ENCODE assay signal across 3 cellular contexts in the genomic region with DNA sequence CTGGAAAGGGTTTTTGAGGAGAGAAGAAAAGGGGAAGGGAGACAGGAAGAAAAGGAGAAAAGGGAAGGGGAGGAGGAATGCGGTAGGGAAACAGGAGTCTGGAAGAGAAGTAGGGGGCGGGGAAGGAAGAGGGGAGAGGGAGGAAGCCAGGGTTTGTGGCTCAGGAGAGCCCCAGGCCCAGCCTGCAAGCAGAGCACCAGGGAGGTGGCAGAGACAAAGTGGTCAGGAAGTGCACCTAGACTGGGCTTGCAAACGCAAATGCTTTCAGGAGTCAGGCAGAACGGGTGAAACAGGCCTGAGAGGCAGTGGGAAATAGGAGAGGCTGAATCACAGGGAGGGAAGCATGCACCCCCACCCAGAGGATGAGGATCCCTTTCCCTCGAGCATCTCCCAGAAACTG.
TF ChIP-seq lines count a peak whose summit lies in the region.

No MANE protein-coding gene starts in this region.

TF ChIP-seq in HCT116, 20 proteins besides CTCF, POLR2A, EP300 and RAD21 (continued from another document):
- TF ChIP-seq, protein P1, sequence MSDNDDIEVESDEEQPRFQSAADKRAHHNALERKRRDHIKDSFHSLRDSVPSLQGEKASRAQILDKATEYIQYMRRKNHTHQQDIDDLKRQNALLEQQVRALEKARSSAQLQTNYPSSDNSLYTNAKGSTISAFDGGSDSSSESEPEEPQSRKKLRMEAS (IDR thresholded peaks at IDR 0.05), result no peak
- TF ChIP-seq EZH2 (IDR thresholded peaks at IDR 0.05), result no peak
- no peak for TF ChIP-seq POLR2AphosphoS5 (IDR thresholded peaks at IDR 0.05; ENCODE audit: low read depth, low read length)
- no peak for TF ChIP-seq CEBPB (IDR thresholded peaks at IDR 0.05; ENCODE audit: low read depth)
- no peak for TF ChIP-seq EZH2phosphoT487 (IDR thresholded peaks at IDR 0.05; ENCODE audit: borderline replicate concordance)
- no peak for TF ChIP-seq ZFX (IDR thresholded peaks at IDR 0.05)
- no peak for TF ChIP-seq SIN3A (IDR thresholded peaks at IDR 0.05; ENCODE audit: low read depth)
- TF ChIP-seq TCF7L2 (IDR thresholded peaks at IDR 0.05; ENCODE audit: borderline replicate concordance, extremely low read depth, insufficient read depth, insufficient read length), result no peak
- TF ChIP-seq, protein P2, sequence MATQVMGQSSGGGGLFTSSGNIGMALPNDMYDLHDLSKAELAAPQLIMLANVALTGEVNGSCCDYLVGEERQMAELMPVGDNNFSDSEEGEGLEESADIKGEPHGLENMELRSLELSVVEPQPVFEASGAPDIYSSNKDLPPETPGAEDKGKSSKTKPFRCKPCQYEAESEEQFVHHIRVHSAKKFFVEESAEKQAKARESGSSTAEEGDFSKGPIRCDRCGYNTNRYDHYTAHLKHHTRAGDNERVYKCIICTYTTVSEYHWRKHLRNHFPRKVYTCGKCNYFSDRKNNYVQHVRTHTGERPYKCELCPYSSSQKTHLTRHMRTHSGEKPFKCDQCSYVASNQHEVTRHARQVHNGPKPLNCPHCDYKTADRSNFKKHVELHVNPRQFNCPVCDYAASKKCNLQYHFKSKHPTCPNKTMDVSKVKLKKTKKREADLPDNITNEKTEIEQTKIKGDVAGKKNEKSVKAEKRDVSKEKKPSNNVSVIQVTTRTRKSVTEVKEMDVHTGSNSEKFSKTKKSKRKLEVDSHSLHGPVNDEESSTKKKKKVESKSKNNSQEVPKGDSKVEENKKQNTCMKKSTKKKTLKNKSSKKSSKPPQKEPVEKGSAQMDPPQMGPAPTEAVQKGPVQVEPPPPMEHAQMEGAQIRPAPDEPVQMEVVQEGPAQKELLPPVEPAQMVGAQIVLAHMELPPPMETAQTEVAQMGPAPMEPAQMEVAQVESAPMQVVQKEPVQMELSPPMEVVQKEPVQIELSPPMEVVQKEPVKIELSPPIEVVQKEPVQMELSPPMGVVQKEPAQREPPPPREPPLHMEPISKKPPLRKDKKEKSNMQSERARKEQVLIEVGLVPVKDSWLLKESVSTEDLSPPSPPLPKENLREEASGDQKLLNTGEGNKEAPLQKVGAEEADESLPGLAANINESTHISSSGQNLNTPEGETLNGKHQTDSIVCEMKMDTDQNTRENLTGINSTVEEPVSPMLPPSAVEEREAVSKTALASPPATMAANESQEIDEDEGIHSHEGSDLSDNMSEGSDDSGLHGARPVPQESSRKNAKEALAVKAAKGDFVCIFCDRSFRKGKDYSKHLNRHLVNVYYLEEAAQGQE (IDR thresholded peaks at IDR 0.05; ENCODE audit: low read depth), result no peak
- no peak for TF ChIP-seq YY1 (IDR thresholded peaks at IDR 0.05; ENCODE audit: extremely low read depth, insufficient replicate concordance, low read depth, low read length)
- no peak for TF ChIP-seq FOSL1 (IDR thresholded peaks at IDR 0.05; ENCODE audit: low read depth)
- no peak for TF ChIP-seq CBX3 (IDR thresholded peaks at IDR 0.05; ENCODE audit: low read depth)
- TF ChIP-seq EGR1 (IDR thresholded peaks at IDR 0.05; ENCODE audit: low read depth), result no peak

TF ChIP-seq in WTC11, 78 proteins besides CTCF, POLR2A, EP300 and RAD21 (continued from another document):
- TF ChIP-seq, protein P3, sequence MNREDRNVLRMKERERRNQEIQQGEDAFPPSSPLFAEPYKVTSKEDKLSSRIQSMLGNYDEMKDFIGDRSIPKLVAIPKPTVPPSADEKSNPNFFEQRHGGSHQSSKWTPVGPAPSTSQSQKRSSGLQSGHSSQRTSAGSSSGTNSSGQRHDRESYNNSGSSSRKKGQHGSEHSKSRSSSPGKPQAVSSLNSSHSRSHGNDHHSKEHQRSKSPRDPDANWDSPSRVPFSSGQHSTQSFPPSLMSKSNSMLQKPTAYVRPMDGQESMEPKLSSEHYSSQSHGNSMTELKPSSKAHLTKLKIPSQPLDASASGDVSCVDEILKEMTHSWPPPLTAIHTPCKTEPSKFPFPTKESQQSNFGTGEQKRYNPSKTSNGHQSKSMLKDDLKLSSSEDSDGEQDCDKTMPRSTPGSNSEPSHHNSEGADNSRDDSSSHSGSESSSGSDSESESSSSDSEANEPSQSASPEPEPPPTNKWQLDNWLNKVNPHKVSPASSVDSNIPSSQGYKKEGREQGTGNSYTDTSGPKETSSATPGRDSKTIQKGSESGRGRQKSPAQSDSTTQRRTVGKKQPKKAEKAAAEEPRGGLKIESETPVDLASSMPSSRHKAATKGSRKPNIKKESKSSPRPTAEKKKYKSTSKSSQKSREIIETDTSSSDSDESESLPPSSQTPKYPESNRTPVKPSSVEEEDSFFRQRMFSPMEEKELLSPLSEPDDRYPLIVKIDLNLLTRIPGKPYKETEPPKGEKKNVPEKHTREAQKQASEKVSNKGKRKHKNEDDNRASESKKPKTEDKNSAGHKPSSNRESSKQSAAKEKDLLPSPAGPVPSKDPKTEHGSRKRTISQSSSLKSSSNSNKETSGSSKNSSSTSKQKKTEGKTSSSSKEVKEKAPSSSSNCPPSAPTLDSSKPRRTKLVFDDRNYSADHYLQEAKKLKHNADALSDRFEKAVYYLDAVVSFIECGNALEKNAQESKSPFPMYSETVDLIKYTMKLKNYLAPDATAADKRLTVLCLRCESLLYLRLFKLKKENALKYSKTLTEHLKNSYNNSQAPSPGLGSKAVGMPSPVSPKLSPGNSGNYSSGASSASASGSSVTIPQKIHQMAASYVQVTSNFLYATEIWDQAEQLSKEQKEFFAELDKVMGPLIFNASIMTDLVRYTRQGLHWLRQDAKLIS (CRISPR knock-in tag; IDR thresholded peaks at IDR 0.05; ENCODE audit: borderline replicate concordance), result no peak

TF ChIP-seq in SK-N-SH treated with all-trans-retinoic acid at 6 μM for 48 hours, 23 proteins besides CTCF, POLR2A, EP300 and RAD21 (continued from another document):
- TF ChIP-seq, protein P4, sequence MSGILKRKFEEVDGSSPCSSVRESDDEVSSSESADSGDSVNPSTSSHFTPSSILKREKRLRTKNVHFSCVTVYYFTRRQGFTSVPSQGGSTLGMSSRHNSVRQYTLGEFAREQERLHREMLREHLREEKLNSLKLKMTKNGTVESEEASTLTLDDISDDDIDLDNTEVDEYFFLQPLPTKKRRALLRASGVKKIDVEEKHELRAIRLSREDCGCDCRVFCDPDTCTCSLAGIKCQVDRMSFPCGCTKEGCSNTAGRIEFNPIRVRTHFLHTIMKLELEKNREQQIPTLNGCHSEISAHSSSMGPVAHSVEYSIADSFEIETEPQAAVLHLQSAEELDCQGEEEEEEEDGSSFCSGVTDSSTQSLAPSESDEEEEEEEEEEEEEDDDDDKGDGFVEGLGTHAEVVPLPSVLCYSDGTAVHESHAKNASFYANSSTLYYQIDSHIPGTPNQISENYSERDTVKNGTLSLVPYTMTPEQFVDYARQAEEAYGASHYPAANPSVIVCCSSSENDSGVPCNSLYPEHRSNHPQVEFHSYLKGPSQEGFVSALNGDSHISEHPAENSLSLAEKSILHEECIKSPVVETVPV (CRISPR knock-in tag; IDR thresholded peaks at IDR 0.05), result no peak
- TF ChIP-seq TCF4 (CRISPR knock-in tag; IDR thresholded peaks at IDR 0.05; ENCODE audit: borderline replicate concordance), result no peak
- no peak for TF ChIP-seq PPARA (CRISPR knock-in tag; IDR thresholded peaks at IDR 0.05; ENCODE audit: borderline replicate concordance)
